Comparison of ENCODE assay signal across 16 cellular contexts in the genomic region with DNA sequence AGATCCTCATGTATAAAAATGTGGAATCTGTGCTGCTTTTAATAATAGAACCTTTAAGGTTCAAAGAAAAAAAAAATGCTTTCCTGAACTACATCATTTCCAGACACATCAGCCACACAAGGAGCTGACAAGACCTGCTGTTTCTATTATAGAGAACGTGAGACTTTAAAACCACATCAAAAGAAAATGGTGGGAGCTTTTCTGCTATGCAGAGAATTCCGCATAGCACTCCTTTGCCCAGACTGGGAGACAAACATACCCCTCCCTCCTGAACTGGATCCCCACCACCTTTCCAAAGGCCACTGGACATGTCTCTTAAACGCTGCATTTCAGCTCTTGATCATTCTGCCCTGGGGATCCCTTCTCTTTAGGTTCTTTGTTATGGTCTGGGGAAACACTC. TPM values are rescaled to one million over a fixed set of nuclear protein-coding genes. Genes with fewer than 3 reads are reported as not detected.
A peak's percentile ranks its signal among the peaks of the same experiment; 100 is the strongest.
DNase-seq lines count a peak whose midpoint lies in the region; ATAC-seq and TF ChIP-seq lines count a peak whose summit lies in the region.
"Had no signal": no experiment of that assay in that cellular context is flagged by ENCODE, and none has a peak within 500 bp of the region (broad histone marks: within the 10 kb centered on the region; RNA-seq: fewer than 3 reads in every experiment).

No MANE protein-coding gene starts in this region.

- CTCF ChIA-PET in CD4-positive, alpha-beta T cell (lab: Charles Lee), result interaction anchor here (1.5 to 1.6 kb wide), 3 partner anchors 16 to 191 kb away, joined by 3 to 4 read pairs (median 3); a partner anchor contains a TSS
- CTCF ChIA-PET in HEK293 (lab: Yijun Ruan, JAX), result interaction anchor here (0.5 to 2.0 kb wide), 2 partner anchors 78 to 771 kb away, joined by 3 to 9 read pairs; no protein-coding TSS in a partner anchor

- peaks cover 53% of the 10 kb centered on the region for H3K4me1 Mint-ChIP-seq in CD4-positive, alpha-beta T cell (ENCODE audit: low read depth)
- peaks cover 29 to 48% of the 10 kb centered on the region in 2 donors for H3K4me1 Mint-ChIP-seq in effector memory CD8-positive, alpha-beta T cell (ENCODE audit: low read depth in 2 of 2)
- H3K4me1 Mint-ChIP-seq in T-helper 2 cell treated with Interferon-gamma antibody and Interleukin-4, amounts not matched to agents 5 μg/mL and 100 μg/mL, for 36 hours (ENCODE audit: low read depth), result peaks cover 28% of the 10 kb centered on the region

- peaks cover 18 to 90% of the 10 kb centered on the region in 2 experiments; a peak in 2 of 3 replicates for H3K36me3 ChIP-seq in HEK293 (ENCODE audit: control insufficient read depth in 2 of 2, insufficient read depth in 1 of 2, low read length in 2 of 2)

- no peaks in the 10 kb centered on the region for H3K9me3 ChIP-seq in CD4-positive, alpha-beta T cell (ENCODE audit: control insufficient read depth, low read length)
- no peaks in the 10 kb centered on the region for H3K9me3 ChIP-seq in HEK293 (ENCODE audit: control insufficient read depth, insufficient read depth, low read depth, low read length)

- TF ChIP-seq CTCF in CD4-positive, alpha-beta T cell (IDR thresholded peaks at IDR 0.05), result no peak
- TF ChIP-seq CTCF in HEK293 (tag by site-specific recombination; IDR thresholded peaks at IDR 0.05) (no peak), VCaP (conservative IDR thresholded peaks at IDR 0.05) (no peak)

- H3K27ac ChIP-seq in CD4-positive, alpha-beta T cell (ENCODE audit: low read depth, low read length), result no peak overlapping the region
- no peak overlapping the region for H3K27ac ChIP-seq in HEK293 (ENCODE audit: extremely low read depth, low read depth, low read length)
- H3K27ac ChIP-seq in VCaP, result peak overlapping the region; percentile 46; the same call in 1 of the 2 replicates
- H3K27ac ChIP-seq: GM23248, KMS-11 had no signal

- H3K4me1 ChIP-seq in HEK293 (ENCODE audit: control insufficient read depth, insufficient read depth, low read length), result peaks cover 10% of the 10 kb centered on the region

- H3K4me3 Mint-ChIP-seq in CD4-positive, alpha-beta T cell, result no peak overlapping the region
- H3K4me3 Mint-ChIP-seq in effector memory CD8-positive, alpha-beta T cell, result no peak overlapping the region
- H3K4me3 Mint-ChIP-seq in T-helper 2 cell treated with Interferon-gamma antibody and Interleukin-4, amounts not matched to agents 5 μg/mL and 100 μg/mL, for 36 hours, result no peak overlapping the region

- no peak for ATAC-seq in CD4-positive, alpha-beta T cell (ENCODE audit: poor library complexity)
- no peak for ATAC-seq in effector memory CD8-positive, alpha-beta T cell (replicated peaks)
- ATAC-seq in HG03520 (IDR thresholded peaks at IDR 0.05; ENCODE audit: unreplicated experiment), result no peak
- ATAC-seq: SK-N-SH treated with all-trans-retinoic acid at 6 μM for 48 hours had no signal

- POLR2A ChIA-PET in CD4-positive, alpha-beta T cell (lab: Charles Lee), result no interaction called here
- POLR2A ChIA-PET in HEK293 (lab: Yijun Ruan, JAX), result no interaction called here

- peaks cover 63% of the 10 kb centered on the region for H3K36me3 Mint-ChIP-seq in CD4-positive, alpha-beta T cell (ENCODE audit: low read depth)
- H3K36me3 Mint-ChIP-seq in effector memory CD8-positive, alpha-beta T cell (ENCODE audit: insufficient read depth), result peaks cover 25% of the 10 kb centered on the region
- peaks cover 46% of the 10 kb centered on the region for H3K36me3 Mint-ChIP-seq in T-helper 2 cell treated with Interferon-gamma antibody and Interleukin-4, amounts not matched to agents 5 μg/mL and 100 μg/mL, for 36 hours (ENCODE audit: low read depth)

- H3K27me3 Mint-ChIP-seq in CD4-positive, alpha-beta T cell, result no peaks in the 10 kb centered on the region
- H3K27me3 Mint-ChIP-seq in effector memory CD8-positive, alpha-beta T cell, result no peaks in the 10 kb centered on the region
- no peaks in the 10 kb centered on the region for H3K27me3 Mint-ChIP-seq in T-helper 2 cell treated with Interferon-gamma antibody and Interleukin-4, amounts not matched to agents 5 μg/mL and 100 μg/mL, for 36 hours (ENCODE audit: low read depth)

- intact Hi-C loops in CD4-positive, alpha-beta T cell (cut with DNase I, micrococcal nuclease), result no loop called here

- no peak overlapping the region for H3K4me3 ChIP-seq in HEK293 (ENCODE audit: low read depth, low read length)
- H3K4me3 ChIP-seq: GM23248 had no signal

- peak overlapping the region; percentile 89 for H3K27ac Mint-ChIP-seq in CD4-positive, alpha-beta T cell
- H3K27ac Mint-ChIP-seq in effector memory CD8-positive, alpha-beta T cell, result peak overlapping the region; percentile 62 to 89
- H3K27ac Mint-ChIP-seq in T-helper 2 cell treated with Interferon-gamma antibody and Interleukin-4, amounts not matched to agents 5 μg/mL and 100 μg/mL, for 36 hours, result no peak overlapping the region

- DNase-seq in CD4-positive, alpha-beta T cell, result no peak
- DNase-seq in effector memory CD8-positive, alpha-beta T cell, result no peak
- DNase-seq in NCI-H1048 (lab: John Stamatoyannopoulos, UW) (no peak), activated gamma-delta T cell treated with Interleukin-2 at 50 U/mL for 16 hours (no peak)
- DNase-seq in T-helper 2 cell treated with Interferon-gamma antibody and Interleukin-4, amounts not matched to agents 5 μg/mL and 100 μg/mL, for 36 hours (ENCODE audit: low spot score), result no peak
- DNase-seq: DMS79 treated with DMSO at 0.1 percent for 48 hours, GM23248, NCI-H1092, NCI-H2081 treated with DMSO at 0.1 percent for 48 hours, NCI-H510A treated with DMSO at 0.1 percent for 48 hours, SHP77 treated with DMSO at 0.1 percent for 48 hours had no signal

- H3K27me3 ChIP-seq in CD4-positive, alpha-beta T cell (ENCODE audit: control insufficient read depth, insufficient read depth, low read length), result no peaks in the 10 kb centered on the region

- H3K9me3 Mint-ChIP-seq in CD4-positive, alpha-beta T cell, result no peaks in the 10 kb centered on the region
- H3K9me3 Mint-ChIP-seq in effector memory CD8-positive, alpha-beta T cell, result no peaks in the 10 kb centered on the region
- H3K9me3 Mint-ChIP-seq in T-helper 2 cell treated with Interferon-gamma antibody and Interleukin-4, amounts not matched to agents 5 μg/mL and 100 μg/mL, for 36 hours, result no peaks in the 10 kb centered on the region

TF ChIP-seq in HEK293, 187 proteins besides CTCF, POLR2A, EP300 and RAD21:
- no peak for TF ChIP-seq TCF7L2 (IDR thresholded peaks at IDR 0.05; ENCODE audit: borderline replicate concordance, low read depth, low read length)
- TF ChIP-seq ZNF132 (tag by site-specific recombination; IDR thresholded peaks at IDR 0.05; ENCODE audit: borderline replicate concordance), result no peak
- peak; percentile 99 for TF ChIP-seq ZNF561 (tag by site-specific recombination; IDR thresholded peaks at IDR 0.05; ENCODE audit: borderline replicate concordance)
TF ChIP-seq in HEK293: peak in this region for 1.

RNA-seq across cellular contexts. Expression of a gene that starts 41.9 kb away (rescaled TPM):
- total RNA-seq in CD4-positive, alpha-beta T cell, result 1 to 10 TPM; 4.0 to 4.4 TPM

RNA-seq across cellular contexts. Expression of a gene that starts 52.8 kb away (rescaled TPM):
- under 1 TPM in 1 of 2 experiments, not detected in 1; 0.06 TPM for total RNA-seq in CD4-positive, alpha-beta T cell
- total RNA-seq: GM23248 had no signal
